ENCODE assay signal across 9 cellular contexts in the genomic region with DNA sequence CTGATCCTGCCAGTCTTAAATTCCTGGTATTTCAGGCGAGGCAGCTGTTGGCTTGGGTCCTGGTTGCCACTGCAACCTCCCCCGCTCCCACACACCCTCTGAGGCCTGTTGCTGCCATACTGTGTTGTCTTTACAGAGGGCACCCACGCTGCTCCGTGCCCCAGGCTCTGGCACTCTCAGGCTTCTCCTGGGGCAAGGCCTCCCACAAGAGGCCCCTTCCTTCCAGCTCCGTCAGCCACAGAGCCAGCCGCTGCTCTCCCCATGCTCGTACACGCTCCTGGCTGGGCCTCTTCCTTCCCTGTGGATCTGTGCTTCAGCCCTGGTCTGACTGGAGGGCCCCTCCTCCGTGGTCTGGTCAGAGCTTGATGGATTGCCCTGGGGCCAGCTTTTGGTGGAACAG. TPM values are rescaled to one million over a fixed set of nuclear protein-coding genes. Genes with fewer than 3 reads are reported as not detected.
DNase-seq lines count a peak whose midpoint lies in the region; ATAC-seq and TF ChIP-seq lines count a peak whose summit lies in the region.
"Had no signal": no experiment of that assay in that cellular context is flagged by ENCODE, and none has a peak within 500 bp of the region (broad histone marks: within the 10 kb centered on the region; RNA-seq: fewer than 3 reads in every experiment).

No MANE protein-coding gene starts in this region.

- no peaks in the 10 kb centered on the region for H3K27me3 Mint-ChIP-seq in WTC11 (ENCODE audit: low read depth)

- no peaks in the 10 kb centered on the region for H3K36me3 ChIP-seq in right atrium auricular region
- H3K36me3 ChIP-seq in smooth muscle cell (ENCODE audit: low read depth), result no peaks in the 10 kb centered on the region

- H3K79me2 ChIP-seq in smooth muscle cell (ENCODE audit: low read depth), result no peaks in the 10 kb centered on the region

- peak overlapping the region; percentile 12 for H3K9ac ChIP-seq in smooth muscle cell (ENCODE audit: low read depth)

- no peaks in the 10 kb centered on the region for H3K9me3 Mint-ChIP-seq in WTC11
- H3K9me3 Mint-ChIP-seq: activated naive CD4-positive, alpha-beta T cell treated with anti-CD3 and anti-CD28 coated beads, Interleukin-2, amount 50 U/mL, for 72 hours had no signal

- POLR2A ChIA-PET in WTC11 (lab: Charles Lee), result no interaction called here

- H3K27me3 ChIP-seq in right atrium auricular region (no peaks in the 10 kb centered on the region), smooth muscle cell (ENCODE audit: low read depth) (no peaks in the 10 kb centered on the region)

- no peaks in the 10 kb centered on the region for H3K9me3 ChIP-seq in right atrium auricular region
- H3K9me3 ChIP-seq in smooth muscle cell (replicated peaks; ENCODE audit: low read depth), result no peaks in the 10 kb centered on the region

- ATAC-seq in WTC11, result peak; percentile 39
- no peak for ATAC-seq in HG02970 (IDR thresholded peaks at IDR 0.05; ENCODE audit: low FRiP score, unreplicated experiment)
- no peak for ATAC-seq in HG03135 (IDR thresholded peaks at IDR 0.05; ENCODE audit: unreplicated experiment)

- peak overlapping the region; percentile 8 for H2AFZ ChIP-seq in smooth muscle cell (ENCODE audit: low read depth)

- no peak overlapping the region for H3K4me3 Mint-ChIP-seq in WTC11

- H3K4me2 ChIP-seq in smooth muscle cell, result peak overlapping the region; percentile 23

- H3K4me1 ChIP-seq in right atrium auricular region, result peaks cover 0 to 42% of the 10 kb centered on the region in 2 donors
- peaks cover 14% of the 10 kb centered on the region for H3K4me1 ChIP-seq in smooth muscle cell (ENCODE audit: low read depth)

- peaks cover 12% of the 10 kb centered on the region for H3F3A ChIP-seq in smooth muscle cell (ENCODE audit: low read depth)

- H3K4me3 ChIP-seq in right atrium auricular region, result no peak overlapping the region
- H3K4me3 ChIP-seq in smooth muscle cell, result no peak overlapping the region

- peak overlapping the region; percentile 92 for H3K27ac Mint-ChIP-seq in WTC11

- DNase-seq in HUDEP-2 (lab: John Stamatoyannopoulos, UW; ENCODE audit: unreplicated experiment in 76 of 76) (peak in 44 of 76 experiments; percentile 7 to 82 (median 56)), WTC11 (ENCODE audit: low spot score) (no peak), right atrium auricular region (ENCODE audit: low spot score) (no peak), smooth muscle cell (lab: John Stamatoyannopoulos, UW; ENCODE audit: unreplicated experiment) (peak; percentile 21), A172 (ENCODE audit: low spot score) (no peak), globus pallidus (ENCODE audit: low spot score) (no peak)

- CTCF ChIA-PET in WTC11 (lab: Charles Lee), result interaction anchor here (1.0 to 1.9 kb wide), 4 partner anchors 12 to 64 kb away, joined by 3 to 10 read pairs (median 4); no protein-coding TSS in a partner anchor

- H3K4me1 Mint-ChIP-seq in WTC11, result peaks cover 72% of the 10 kb centered on the region

- H3K36me3 Mint-ChIP-seq in WTC11, result peaks cover 11% of the 10 kb centered on the region
- H3K36me3 Mint-ChIP-seq: activated naive CD4-positive, alpha-beta T cell treated with anti-CD3 and anti-CD28 coated beads, Interleukin-2, amount 50 U/mL, for 72 hours had no signal

- TF ChIP-seq CTCF in WTC11 (IDR thresholded peaks at IDR 0.05) (no peak), right atrium auricular region (IDR thresholded peaks at IDR 0.05) (no peak), smooth muscle cell (IDR thresholded peaks at IDR 0.05; ENCODE audit: borderline replicate concordance, insufficient read depth, poor library complexity, severe bottlenecking) (no peak)

- 13% methylated on average over 9 of the region's 9 CpGs for WGBS in smooth muscle cell (ENCODE audit: low lambda C conversion rate)

- H4K20me1 ChIP-seq in smooth muscle cell (ENCODE audit: low read depth), result no peaks in the 10 kb centered on the region

- H3K27ac ChIP-seq in right atrium auricular region (peak overlapping the region; percentile 64 to 70), smooth muscle cell (ENCODE audit: low read depth) (peak overlapping the region; percentile 43)

TF ChIP-seq in WTC11, 78 proteins besides CTCF, POLR2A, EP300 and RAD21 (continues in another document):
- TF ChIP-seq, protein P1, sequence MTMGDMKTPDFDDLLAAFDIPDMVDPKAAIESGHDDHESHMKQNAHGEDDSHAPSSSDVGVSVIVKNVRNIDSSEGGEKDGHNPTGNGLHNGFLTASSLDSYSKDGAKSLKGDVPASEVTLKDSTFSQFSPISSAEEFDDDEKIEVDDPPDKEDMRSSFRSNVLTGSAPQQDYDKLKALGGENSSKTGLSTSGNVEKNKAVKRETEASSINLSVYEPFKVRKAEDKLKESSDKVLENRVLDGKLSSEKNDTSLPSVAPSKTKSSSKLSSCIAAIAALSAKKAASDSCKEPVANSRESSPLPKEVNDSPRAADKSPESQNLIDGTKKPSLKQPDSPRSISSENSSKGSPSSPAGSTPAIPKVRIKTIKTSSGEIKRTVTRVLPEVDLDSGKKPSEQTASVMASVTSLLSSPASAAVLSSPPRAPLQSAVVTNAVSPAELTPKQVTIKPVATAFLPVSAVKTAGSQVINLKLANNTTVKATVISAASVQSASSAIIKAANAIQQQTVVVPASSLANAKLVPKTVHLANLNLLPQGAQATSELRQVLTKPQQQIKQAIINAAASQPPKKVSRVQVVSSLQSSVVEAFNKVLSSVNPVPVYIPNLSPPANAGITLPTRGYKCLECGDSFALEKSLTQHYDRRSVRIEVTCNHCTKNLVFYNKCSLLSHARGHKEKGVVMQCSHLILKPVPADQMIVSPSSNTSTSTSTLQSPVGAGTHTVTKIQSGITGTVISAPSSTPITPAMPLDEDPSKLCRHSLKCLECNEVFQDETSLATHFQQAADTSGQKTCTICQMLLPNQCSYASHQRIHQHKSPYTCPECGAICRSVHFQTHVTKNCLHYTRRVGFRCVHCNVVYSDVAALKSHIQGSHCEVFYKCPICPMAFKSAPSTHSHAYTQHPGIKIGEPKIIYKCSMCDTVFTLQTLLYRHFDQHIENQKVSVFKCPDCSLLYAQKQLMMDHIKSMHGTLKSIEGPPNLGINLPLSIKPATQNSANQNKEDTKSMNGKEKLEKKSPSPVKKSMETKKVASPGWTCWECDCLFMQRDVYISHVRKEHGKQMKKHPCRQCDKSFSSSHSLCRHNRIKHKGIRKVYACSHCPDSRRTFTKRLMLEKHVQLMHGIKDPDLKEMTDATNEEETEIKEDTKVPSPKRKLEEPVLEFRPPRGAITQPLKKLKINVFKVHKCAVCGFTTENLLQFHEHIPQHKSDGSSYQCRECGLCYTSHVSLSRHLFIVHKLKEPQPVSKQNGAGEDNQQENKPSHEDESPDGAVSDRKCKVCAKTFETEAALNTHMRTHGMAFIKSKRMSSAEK (CRISPR knock-in tag; IDR thresholded peaks at IDR 0.05; ENCODE audit: borderline replicate concordance), result no peak
- TF ChIP-seq ATF6 (CRISPR knock-in tag; IDR thresholded peaks at IDR 0.05) (no peak), NR3C1 (CRISPR knock-in tag; conservative IDR thresholded peaks at IDR 0.05; ENCODE audit: low read depth) (no peak), FOXK1 (CRISPR knock-in tag; IDR thresholded peaks at IDR 0.05) (no peak), KAT7 (CRISPR knock-in tag; IDR thresholded peaks at IDR 0.05; ENCODE audit: borderline replicate concordance) (no peak), ZNF219 (CRISPR knock-in tag; IDR thresholded peaks at IDR 0.05; ENCODE audit: borderline replicate concordance) (no peak), ZNF317 (CRISPR knock-in tag; IDR thresholded peaks at IDR 0.05; ENCODE audit: borderline replicate concordance, low read depth) (no peak)

RNA-seq across cellular contexts. Expression of gene CABLES1, which starts 8.6 kb away (rescaled TPM):
- 15.4 to 18.0 TPM (median 17.0 TPM) in 3 replicates for total RNA-seq in WTC11 (2021)
- total RNA-seq in right atrium auricular region, result 1 to 10 TPM; 5.4 to 6.9 TPM
- total RNA-seq in smooth muscle cell, result 1.2 and 2.2 TPM in 2 replicates
- 2.4 and 2.7 TPM in 2 replicates for polyA plus RNA-seq in smooth muscle cell
- total RNA-seq in A172 (2014; rRNA removed; shearing (Covaris generic)), result 7.1 and 11.3 TPM in 2 replicates

Comparison
In these comparisons a context has a peak if more than half of its experiments do, and no peak if none do; other contexts are left out.
1. DNase-seq: peak in HUDEP-2 (44 of 76) and smooth muscle cell (single experiment); none in WTC11 (single experiment), right atrium auricular region (single experiment), A172 (single experiment) and globus pallidus (single experiment).